12 cellular contexts compared by ENCODE assay signal in genomic region chr21:44785620-44786344, GRCh38. TPM values are rescaled to one million over a fixed set of nuclear protein-coding genes. Genes with fewer than 3 reads are reported as not detected.
DNase-seq lines count a peak whose midpoint lies in the region; ATAC-seq and FAIRE-seq lines count a peak whose summit lies in the region.
"Had no signal": no experiment of that assay in that cellular context is flagged by ENCODE, and none has a peak within 500 bp of the region (broad histone marks: within the 10 kb centered on the region; RNA-seq: fewer than 3 reads in every experiment).

No MANE protein-coding gene starts in this region.

- no peaks in the 10 kb centered on the region for H3K9me3 Mint-ChIP-seq in activated CD4-positive, alpha-beta T cell treated with anti-CD3 and anti-CD28 coated beads, Interleukin-2, amount 10 ng/mL, durations not matched to agents 7 days and 5 days
- H3K9me3 Mint-ChIP-seq in naive thymus-derived CD8-positive, alpha-beta T cell = no peaks in the 10 kb centered on the region
- H3K9me3 Mint-ChIP-seq: activated naive CD4-positive, alpha-beta T cell treated with anti-CD3 and anti-CD28 coated beads, Interleukin-2, amount 50 U/mL, for 24 hours had no signal

- peak; percentile 66 for DNase-seq in COR-L47 (lab: John Stamatoyannopoulos, UW)
- peak; percentile 66 for DNase-seq in NCI-H1417 treated with DMSO at 0.1 percent for 48 hours (lab: John Stamatoyannopoulos, UW)
- peak; percentile 10 for DNase-seq in RPMI7951 (ENCODE audit: low read depth)
- no peak for DNase-seq in left lobe of liver (ENCODE audit: low spot score)
- no peak for DNase-seq in activated CD4-positive, alpha-beta T cell treated with anti-CD3 and anti-CD28 coated beads, Interleukin-2, amount 10 ng/mL, durations not matched to agents 7 days and 5 days
- DNase-seq in frontal cortex (ENCODE audit: low spot score in 2 of 2) = no peak
- DNase-seq in naive thymus-derived CD8-positive, alpha-beta T cell = no peak
- no peak for DNase-seq in putamen (ENCODE audit: low spot score)
- DNase-seq: activated CD8-positive, alpha-beta memory T cell treated with anti-CD3 and anti-CD28 coated beads for 24 hours; dorsolateral prefrontal cortex; T-helper 9 cell had no signal

- POLR2A ChIA-PET in activated CD4-positive, alpha-beta T cell treated with anti-CD3 and anti-CD28 coated beads, Interleukin-2, amount 10 ng/mL, durations not matched to agents 7 days and 5 days (lab: Charles Lee) = no interaction called here
- POLR2A ChIA-PET in naive thymus-derived CD8-positive, alpha-beta T cell (lab: Charles Lee) = no interaction called here

- H3K4me1 Mint-ChIP-seq in activated CD4-positive, alpha-beta T cell treated with anti-CD3 and anti-CD28 coated beads, Interleukin-2, amount 10 ng/mL, durations not matched to agents 7 days and 5 days = peaks cover 10% of the 10 kb centered on the region
- peaks cover 20 to 45% (median 36%) of the 10 kb centered on the region in 4 donors for H3K4me1 Mint-ChIP-seq in naive thymus-derived CD8-positive, alpha-beta T cell

- no peak for FAIRE-seq in frontal cortex (lab: Jason Lieb, UNC)

- CTCF ChIA-PET in activated CD4-positive, alpha-beta T cell treated with anti-CD3 and anti-CD28 coated beads, Interleukin-2, amount 10 ng/mL, durations not matched to agents 7 days and 5 days (lab: Charles Lee) = no interaction called here

- no peak overlapping the region for H3K4me3 Mint-ChIP-seq in activated CD4-positive, alpha-beta T cell treated with anti-CD3 and anti-CD28 coated beads, Interleukin-2, amount 10 ng/mL, durations not matched to agents 7 days and 5 days
- H3K4me3 Mint-ChIP-seq in naive thymus-derived CD8-positive, alpha-beta T cell = no peak overlapping the region
- H3K4me3 Mint-ChIP-seq: activated naive CD4-positive, alpha-beta T cell treated with anti-CD3 and anti-CD28 coated beads, Interleukin-2, amount 50 U/mL, for 24 hours had no signal

- H3K27me3 Mint-ChIP-seq in activated CD4-positive, alpha-beta T cell treated with anti-CD3 and anti-CD28 coated beads, Interleukin-2, amount 10 ng/mL, durations not matched to agents 7 days and 5 days = no peaks in the 10 kb centered on the region
- H3K27me3 Mint-ChIP-seq in naive thymus-derived CD8-positive, alpha-beta T cell = no peaks in the 10 kb centered on the region
- H3K27me3 Mint-ChIP-seq: activated naive CD4-positive, alpha-beta T cell treated with anti-CD3 and anti-CD28 coated beads, Interleukin-2, amount 50 U/mL, for 24 hours had no signal

- peak; percentile 22 for ATAC-seq in left lobe of liver
- no peak for ATAC-seq in naive thymus-derived CD8-positive, alpha-beta T cell

- peaks cover 15% of the 10 kb centered on the region for H3K36me3 Mint-ChIP-seq in activated CD4-positive, alpha-beta T cell treated with anti-CD3 and anti-CD28 coated beads, Interleukin-2, amount 10 ng/mL, durations not matched to agents 7 days and 5 days (ENCODE audit: low read depth)
- peaks cover 6 to 67% (median 10%) of the 10 kb centered on the region in 3 donors for H3K36me3 Mint-ChIP-seq in naive thymus-derived CD8-positive, alpha-beta T cell

- H3K27ac Mint-ChIP-seq in activated CD4-positive, alpha-beta T cell treated with anti-CD3 and anti-CD28 coated beads, Interleukin-2, amount 10 ng/mL, durations not matched to agents 7 days and 5 days = no peak overlapping the region
- H3K27ac Mint-ChIP-seq in naive thymus-derived CD8-positive, alpha-beta T cell = peak overlapping the region in 4 of 10 donors; percentile 4 to 61 (median 21)
- H3K27ac Mint-ChIP-seq: activated naive CD4-positive, alpha-beta T cell treated with anti-CD3 and anti-CD28 coated beads, Interleukin-2, amount 50 U/mL, for 24 hours had no signal

RNA-seq across cellular contexts. Expression of gene UBE2G2, which starts 15.8 kb away (rescaled TPM):
- 40.2 and 40.7 TPM in 2 replicates for total RNA-seq in RPMI7951 (2014; rRNA removed; shearing (Covaris generic))
- total RNA-seq in left lobe of liver (43.4 TPM), frontal cortex (39.9 TPM)
- total RNA-seq in activated CD4-positive, alpha-beta T cell treated with anti-CD3 and anti-CD28 coated beads, Interleukin-2, amount 10 ng/mL, durations not matched to agents 7 days and 5 days = 100 to 1,000 TPM in 1 of 2 experiments, 10 to 100 TPM in 1; 95.8 to 103 TPM
- total RNA-seq in naive thymus-derived CD8-positive, alpha-beta T cell = 100 to 1,000 TPM; 167 to 186 TPM
- 10 to 100 TPM; 56.2 to 72.8 (median 62.3) TPM for polyA plus RNA-seq in naive thymus-derived CD8-positive, alpha-beta T cell

RNA-seq across cellular contexts. Expression of gene SUMO3, which starts 32.1 kb away (rescaled TPM):
- total RNA-seq in RPMI7951 (2014; rRNA removed; shearing (Covaris generic)) = 88.6 and 100.0 TPM in 2 replicates
- total RNA-seq in left lobe of liver = 32.2 TPM
- 10 to 100 TPM; 91.1 to 97.9 TPM for total RNA-seq in activated CD4-positive, alpha-beta T cell treated with anti-CD3 and anti-CD28 coated beads, Interleukin-2, amount 10 ng/mL, durations not matched to agents 7 days and 5 days
- total RNA-seq in frontal cortex = 63.2 TPM
- 10 to 100 TPM; 50.2 to 54.6 TPM for total RNA-seq in naive thymus-derived CD8-positive, alpha-beta T cell
- 10 to 100 TPM; 82.8 to 94.1 (median 86.7) TPM for polyA plus RNA-seq in naive thymus-derived CD8-positive, alpha-beta T cell

Comparison
In these comparisons a context has a peak if more than half of its experiments do, and no peak if none do; other contexts are left out.
1. DNase-seq: peak in COR-L47 (single experiment), NCI-H1417 treated with DMSO at 0.1 percent for 48 hours (single experiment) and RPMI7951 (single experiment); none in left lobe of liver (single experiment), activated CD4-positive, alpha-beta T cell treated with anti-CD3 and anti-CD28 coated beads, Interleukin-2, amount 10 ng/mL, durations not matched to agents 7 days and 5 days (single experiment), frontal cortex (0 of 2), naive thymus-derived CD8-positive, alpha-beta T cell (0 of 10) and putamen (single experiment).